8 cellular contexts compared by ENCODE assay signal in the genomic region with DNA sequence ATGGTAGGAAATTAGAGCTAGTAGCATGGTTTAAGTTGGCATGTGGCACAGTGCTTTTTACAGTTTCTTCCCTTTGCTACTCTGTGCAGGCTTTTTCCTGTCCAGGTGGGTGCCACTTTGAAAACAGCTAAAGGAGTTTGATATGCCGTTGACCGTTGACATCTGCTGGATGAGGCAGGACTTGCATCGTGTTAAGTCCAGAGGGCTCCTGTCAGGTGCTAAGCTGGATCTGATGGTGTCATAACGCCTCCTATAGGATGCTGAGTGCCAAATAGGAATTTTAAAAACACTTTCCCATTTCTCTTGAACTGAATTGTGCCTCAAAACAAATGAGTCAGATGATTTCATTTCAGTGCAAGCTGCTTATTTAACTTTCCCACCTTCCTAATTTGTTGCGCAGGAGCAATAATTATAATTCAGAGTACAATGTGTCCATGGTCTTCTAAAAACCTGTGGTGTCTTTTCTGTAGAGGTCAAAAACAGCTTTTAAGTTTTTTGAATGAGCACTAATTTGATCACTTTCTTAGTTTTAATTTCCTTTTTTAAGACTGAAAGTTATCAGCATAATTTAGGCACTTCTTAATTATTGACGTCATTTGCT.
DNase-seq lines count a peak whose midpoint lies in the region; ATAC-seq and TF ChIP-seq lines count a peak whose summit lies in the region.

No MANE protein-coding gene starts in this region.

- TF ChIP-seq POLR2A in erythroblast (IDR thresholded peaks at IDR 0.05; ENCODE audit: low read length) = no peak

- H3K4me1 Mint-ChIP-seq in naive B cell = peaks cover 0 to 6% (median 0%) of the 10 kb centered on the region in 3 donors

- peak; percentile 58 for TF ChIP-seq CTCF in GM13976 (IDR thresholded peaks at IDR 0.05; ENCODE audit: borderline replicate concordance, control extremely low read depth, extremely low read depth, insufficient read depth, missing control alignments)

- no peaks in the 10 kb centered on the region for H3K36me3 Mint-ChIP-seq in naive B cell

- H3K4me3 Mint-ChIP-seq in naive B cell = no peak overlapping the region

- ATAC-seq in HG02943 (IDR thresholded peaks at IDR 0.05; ENCODE audit: low read depth, unreplicated experiment) (peak; percentile 67), naive B cell (ENCODE audit: low read depth in 2 of 2) (peak; percentile 41 to 54), GM18873 (IDR thresholded peaks at IDR 0.05; ENCODE audit: low FRiP score, unreplicated experiment) (no peak)

- peaks cover 5 to 11% (median 6%) of the 10 kb centered on the region in 3 donors for H3K27me3 Mint-ChIP-seq in naive B cell

- H3K27ac Mint-ChIP-seq in naive B cell = no peak overlapping the region

- DNase-seq in AG08396 (ENCODE audit: low spot score) (peak; percentile 7), GM13976 (ENCODE audit: low spot score) (peak; percentile 40), NCI-H1694 (lab: John Stamatoyannopoulos, UW) (peak; percentile 64), SW 1271 (lab: John Stamatoyannopoulos, UW) (peak; percentile 81 to 90), erythroblast (lab: John Stamatoyannopoulos, UW) (peak; percentile 58 to 62), naive B cell (no peak)

- no peaks in the 10 kb centered on the region for H3K9me3 Mint-ChIP-seq in naive B cell

- in situ Hi-C loops in GM13976 (cut with MboI; ENCODE audit: low sequenced_read_pairs, unreplicated experiment) = loop anchor here (25.0 kb wide), 1 partner anchor 505 kb away; no protein-coding TSS in a partner anchor
